In genomic region chr9:131847665-131848354, GRCh38 we compare ENCODE assay signal across 20 cellular contexts.
A peak's percentile ranks its signal among the peaks of the same experiment; 100 is the strongest.
DNase-seq lines count a peak whose midpoint lies in the region; ATAC-seq, FAIRE-seq and TF ChIP-seq lines count a peak whose summit lies in the region.
"Had no signal": no experiment of that assay in that cellular context is flagged by ENCODE, and none has a peak within 500 bp of the region (broad histone marks: within the 10 kb centered on the region; RNA-seq: fewer than 3 reads in every experiment).

No MANE protein-coding gene starts in this region.

- H3K4me3 ChIP-seq in HepG2 (replicated peaks in 1 of 3; ENCODE audit: insufficient read depth in 1 of 3, low read depth in 2 of 3, low read length in 3 of 3) (no peak overlapping the region), right lobe of liver (no peak overlapping the region), bronchial epithelial cell (ENCODE audit: low read depth, low read length) (no peak overlapping the region), neural progenitor cell (no peak overlapping the region)
- H3K4me3 ChIP-seq: GM23248 had no signal

- peaks cover 14% of the 10 kb centered on the region for H3K4me1 Mint-ChIP-seq in neural progenitor cell

- intact Hi-C loops in HepG2 (cut with micrococcal nuclease; ENCODE audit: unreplicated experiment) = no loop called here
- intact Hi-C loops in right lobe of liver (cut with DNase I) = no loop called here

- WGBS in HepG2 (ENCODE audit: low lambda C conversion rate) = 72% methylated on average over 18 of the region's 18 CpGs
- 86% methylated on average over 12 of the region's 18 CpGs for WGBS in right lobe of liver (ENCODE audit: insufficient coverage, low coverage, low lambda C conversion rate, missing lambda C conversion rate)

- POLR2A ChIA-PET in HepG2 (lab: Yijun Ruan, JAX) = no interaction called here

- H3K27me3 Mint-ChIP-seq in neural progenitor cell (ENCODE audit: insufficient read depth, low read depth) = peaks cover 14% of the 10 kb centered on the region

- H3K9me3 Mint-ChIP-seq in neural progenitor cell = no peaks in the 10 kb centered on the region
- H3K9me3 Mint-ChIP-seq: CD8-positive, alpha-beta T cell; IgD-negative memory B cell had no signal

- peak overlapping the region; percentile 1 for H3K4me3 Mint-ChIP-seq in neural progenitor cell
- H3K4me3 Mint-ChIP-seq: CD14-positive monocyte; CD8-positive, alpha-beta T cell; IgD-negative memory B cell had no signal

- H2AFZ ChIP-seq in HepG2 (ENCODE audit: low read length) = no peak overlapping the region
- H2AFZ ChIP-seq in neural progenitor cell (replicated peaks) = no peak overlapping the region
- H2AFZ ChIP-seq: GM23248 had no signal

- H3K36me3 ChIP-seq in HepG2 (replicated peaks in 1 of 2; ENCODE audit: control insufficient read depth in 1 of 2, insufficient read depth in 2 of 2, low read length in 2 of 2) (no peaks in the 10 kb centered on the region), right lobe of liver (no peaks in the 10 kb centered on the region), bronchial epithelial cell (ENCODE audit: control insufficient read depth, insufficient read depth, low read length) (no peaks in the 10 kb centered on the region), neural progenitor cell (no peaks in the 10 kb centered on the region)

- H4K20me1 ChIP-seq in HepG2 (ENCODE audit: insufficient read depth, low read length) (no peaks in the 10 kb centered on the region), neural progenitor cell (ENCODE audit: low read depth) (no peaks in the 10 kb centered on the region)

- H3K79me2 ChIP-seq in HepG2 (ENCODE audit: insufficient read depth, low read length) = no peaks in the 10 kb centered on the region
- H3K79me2 ChIP-seq in neural progenitor cell (ENCODE audit: low read depth) = no peaks in the 10 kb centered on the region

- TF ChIP-seq EP300 in HepG2 (IDR thresholded peaks at IDR 0.05; ENCODE audit: low read depth in 2 of 2, low read length in 2 of 2) = no peak
- TF ChIP-seq EP300 in HepG2 (CRISPR knock-in tag; IDR thresholded peaks at IDR 0.05; ENCODE audit: borderline replicate concordance) = no peak

- H3K27me3 ChIP-seq in HepG2 (ENCODE audit: control insufficient read depth in 1 of 2, insufficient read depth in 2 of 2, low read length in 2 of 2) (peaks cover 0 to 35% of the 10 kb centered on the region in 2 experiments; a peak in 3 of 5 replicates), right lobe of liver (no peaks in the 10 kb centered on the region), bronchial epithelial cell (ENCODE audit: control insufficient read depth, insufficient read depth, low read length) (no peaks in the 10 kb centered on the region), neural progenitor cell (no peaks in the 10 kb centered on the region)

- TF ChIP-seq POLR2A in HepG2 (IDR thresholded peaks at IDR 0.05; ENCODE audit: insufficient read depth in 1 of 2, low read depth in 2 of 2, low read length in 2 of 2) (no peak), right lobe of liver (IDR thresholded peaks at IDR 0.05) (no peak)

- DNase-seq in HepG2 (ENCODE audit: low spot score) (no peak), right lobe of liver (no peak), bronchial epithelial cell (ENCODE audit: low read depth) (no peak), neural progenitor cell (ENCODE audit: low spot score) (no peak), Kasumi-1 (lab: John Stamatoyannopoulos, UW) (no peak), HuH-7 (ENCODE audit: low spot score) (no peak), EL (no peak)
- DNase-seq: CD8-positive, alpha-beta T cell; COR-L47; DMS153; DMS79 treated with DMSO at 0.1 percent for 48 hours; GDM1; GM23248 had no signal

- H3K36me3 Mint-ChIP-seq in neural progenitor cell = no peaks in the 10 kb centered on the region
- H3K36me3 Mint-ChIP-seq: CD14-positive monocyte; CD8-positive, alpha-beta T cell had no signal

- CTCF ChIA-PET in HepG2 (lab: Yijun Ruan, JAX; ENCODE audit: low intra/inter-chr PET ratio, low total read pairs) = no interaction called here

- H3K27ac ChIP-seq in HepG2 (ENCODE audit: extremely low read length, insufficient read depth, low read length) = no peak overlapping the region
- H3K27ac ChIP-seq in right lobe of liver = no peak overlapping the region
- no peak overlapping the region for H3K27ac ChIP-seq in neural progenitor cell
- H3K27ac ChIP-seq: 22Rv1, GM23248, KMS-11 had no signal

- no peaks in the 10 kb centered on the region for H3F3A ChIP-seq in neural progenitor cell (ENCODE audit: low read depth)

- H3K9ac ChIP-seq in HepG2 (ENCODE audit: insufficient read depth, low read depth, low read length) (no peak overlapping the region), neural progenitor cell (no peak overlapping the region)
- H3K9ac ChIP-seq: GM23248, KMS-11 had no signal

- no peak overlapping the region for H3K4me2 ChIP-seq in HepG2 (ENCODE audit: low read depth, low read length)
- no peak overlapping the region for H3K4me2 ChIP-seq in neural progenitor cell
- H3K4me2 ChIP-seq: KMS-11 had no signal

- ATAC-seq in HepG2 (no peak), right lobe of liver (no peak), GM18502 (IDR thresholded peaks at IDR 0.05; ENCODE audit: poor library complexity, unreplicated experiment) (no peak)
- ATAC-seq: CD8-positive, alpha-beta T cell had no signal

- H3K9me3 ChIP-seq in HepG2 (ENCODE audit: low read length) (no peaks in the 10 kb centered on the region), right lobe of liver (no peaks in the 10 kb centered on the region), neural progenitor cell (ENCODE audit: low read depth) (no peaks in the 10 kb centered on the region)

- TF ChIP-seq RAD21 in HepG2 (CRISPR knock-in tag; IDR thresholded peaks at IDR 0.05) = no peak

- in situ Hi-C loops in HepG2 (cut with HindIII; ENCODE audit: extremely low pct_ligation_motif_present, low pct_unique_long_range_greater_than_20kb) = no loop called here

- peak overlapping the region; percentile 71 for H3K27ac Mint-ChIP-seq in neural progenitor cell
- H3K27ac Mint-ChIP-seq: CD14-positive monocyte; CD8-positive, alpha-beta T cell; IgD-negative memory B cell had no signal

- BruUV-seq in HepG2 (replicated peaks; lab: Mats Ljungman, UMichigan) = no TSS peak

- peaks cover 7% of the 10 kb centered on the region; the same call in 1 of the 2 replicates for H3K4me1 ChIP-seq in HepG2 (ENCODE audit: insufficient read depth, low read length)
- no peaks in the 10 kb centered on the region for H3K4me1 ChIP-seq in right lobe of liver
- H3K4me1 ChIP-seq in neural progenitor cell = no peaks in the 10 kb centered on the region

- peak; percentile 63 for FAIRE-seq in HepG2 (lab: Jason Lieb, UNC)
- peak; percentile 94 for FAIRE-seq in bronchial epithelial cell (lab: Jason Lieb, UNC)
- FAIRE-seq: D721Med, GM18507 had no signal

- no peak for TF ChIP-seq CTCF in HepG2 (CRISPR knock-in tag; IDR thresholded peaks at IDR 0.05)
- TF ChIP-seq CTCF in right lobe of liver (IDR thresholded peaks at IDR 0.05) = no peak
- TF ChIP-seq CTCF in bronchial epithelial cell (IDR thresholded peaks at IDR 0.05; ENCODE audit: insufficient read depth, low read length, severe bottlenecking) = no peak
- no peak for TF ChIP-seq CTCF in neural progenitor cell (IDR thresholded peaks at IDR 0.05)

TF ChIP-seq in HepG2, 621 proteins besides CTCF, POLR2A, EP300 and RAD21:
- TF ChIP-seq SNAPC5 (CRISPR knock-in tag; IDR thresholded peaks at IDR 0.05; ENCODE audit: borderline replicate concordance) (no peak), HNRNPL (IDR thresholded peaks at IDR 0.05; ENCODE audit: low read depth, low read length) (0 out of 2 replicates have a peak, but pooled peaks have one; percentile 37)
TF ChIP-seq in HepG2: peak in this region for 1.
